ENCODE assay signal across 22 cellular contexts in the genomic region with DNA sequence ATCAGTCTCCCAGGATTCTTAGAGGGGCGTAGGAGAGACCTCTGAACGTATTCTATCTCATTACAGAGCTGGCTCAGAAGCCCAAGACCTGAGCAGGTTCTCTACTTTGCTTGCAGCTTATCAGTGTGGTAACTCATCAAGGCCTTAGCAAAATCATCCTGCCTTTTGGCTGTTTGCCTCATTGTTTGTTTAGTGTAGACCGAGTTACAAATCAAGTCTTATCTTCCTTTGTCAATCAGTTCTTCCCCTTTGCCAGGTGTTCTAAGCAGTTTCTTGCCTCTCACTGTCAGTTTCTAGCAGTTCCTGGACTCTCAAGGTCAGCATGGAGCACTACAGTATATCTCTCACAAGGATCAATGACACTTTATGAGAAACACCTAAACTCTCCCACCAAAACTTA.
"Had no signal": no experiment of that assay in that cellular context is flagged by ENCODE, and none has a peak within 500 bp of the region (broad histone marks: within the 10 kb centered on the region; RNA-seq: fewer than 3 reads in every experiment).

No MANE protein-coding gene starts in this region.

- ATAC-seq: activated CD4-positive, alpha-beta T cell treated with anti-CD3 and anti-CD28 coated beads for 36 hours; left lung; naive thymus-derived CD4-positive, alpha-beta T cell; stimulated activated naive CD8-positive, alpha-beta T cell treated with anti-CD3 and anti-CD28 coated beads, Interleukin-15, Interleukin-2, amounts not matched to agents 100 U/mL and 50 U/mL, for 24 hours; WTC11 had no signal

- H3K4me1 ChIP-seq: left lung, prostate gland, right atrium auricular region, tibial artery had no signal

- H3K9ac ChIP-seq: neural progenitor cell had no signal

- H3K4me3 Mint-ChIP-seq: activated CD4-positive, alpha-beta T cell treated with anti-CD3 and anti-CD28 coated beads for 36 hours; activated naive CD8-positive, alpha-beta T cell; activated T-helper 1 cell treated with anti-CD3 and anti-CD28 coated beads, Interleukin-12 subunit alpha, Interleukin-12 subunit beta, Interleukin-2, Interleukin-4 antibody, amounts not matched to agents 30 ng/mL and 10 ng/mL and 1 ng/mL, durations not matched to agents 14 hours and 24 hours and 36 hours; naive thymus-derived CD4-positive, alpha-beta T cell; neural progenitor cell; T-helper 2 cell treated with Interferon-gamma antibody and Interleukin-4, amounts not matched to agents 5 μg/mL and 100 μg/mL, for 36 hours; WTC11 had no signal

- H3K27ac ChIP-seq: cardiac muscle cell, left lung, neural progenitor cell, prostate gland, right atrium auricular region, tibial artery had no signal

- H3K27ac Mint-ChIP-seq: activated CD4-positive, alpha-beta T cell treated with anti-CD3 and anti-CD28 coated beads for 36 hours; activated naive CD8-positive, alpha-beta T cell; activated T-helper 1 cell treated with anti-CD3 and anti-CD28 coated beads, Interleukin-12 subunit alpha, Interleukin-12 subunit beta, Interleukin-2, Interleukin-4 antibody, amounts not matched to agents 30 ng/mL and 10 ng/mL and 1 ng/mL, durations not matched to agents 14 hours and 24 hours and 36 hours; naive thymus-derived CD4-positive, alpha-beta T cell; neural progenitor cell; T-helper 2 cell treated with Interferon-gamma antibody and Interleukin-4, amounts not matched to agents 5 μg/mL and 100 μg/mL, for 36 hours; WTC11 had no signal

- H3K27me3 ChIP-seq: cardiac muscle cell, left lung, neural progenitor cell, right atrium auricular region, tibial artery had no signal

- H3K9me3 Mint-ChIP-seq: WTC11 had no signal

- DNase-seq: activated CD4-positive, alpha-beta T cell treated with anti-CD3 and anti-CD28 coated beads for 36 hours; activated CD4-positive, alpha-beta T cell treated with anti-CD3 and anti-CD28 coated beads, Interleukin-2, amount 50 U/mL, for 48 hours; activated gamma-delta T cell treated with Interleukin-2 at 50 U/mL for 16 hours; activated T-cell treated with anti-CD3 and anti-CD28 coated beads for 4 hours; amniotic stem cell; islet precursor cell; left lung; naive thymus-derived CD4-positive, alpha-beta T cell; stimulated activated CD4-positive, alpha-beta T cell treated with anti-CD3 and anti-CD28 coated beads, Interleukin-2, amount 100 ng/mL, for 24 hours; stimulated activated naive CD8-positive, alpha-beta T cell treated with anti-CD3 and anti-CD28 coated beads, Interleukin-15, Interleukin-2, amounts not matched to agents 100 U/mL and 50 U/mL, for 24 hours; substantia nigra; tibial artery had no signal

- H3K36me3 Mint-ChIP-seq: WTC11 had no signal

- H3K27me3 Mint-ChIP-seq: activated CD4-positive, alpha-beta T cell treated with anti-CD3 and anti-CD28 coated beads for 36 hours; activated naive CD8-positive, alpha-beta T cell; naive thymus-derived CD4-positive, alpha-beta T cell had no signal

- H3K4me2 ChIP-seq: neural progenitor cell had no signal

- H2AFZ ChIP-seq: neural progenitor cell had no signal

- H3K4me3 ChIP-seq: cardiac muscle cell, left lung, neural progenitor cell, prostate gland, right atrium auricular region, tibial artery had no signal

- FAIRE-seq: TTC549, urothelium cell line had no signal

- H3K4me1 Mint-ChIP-seq: activated CD4-positive, alpha-beta T cell treated with anti-CD3 and anti-CD28 coated beads for 36 hours had no signal

- H3K36me3 ChIP-seq: cardiac muscle cell, left lung, neural progenitor cell, prostate gland, right atrium auricular region, tibial artery had no signal

- H3K9me3 ChIP-seq: left lung, prostate gland, right atrium auricular region, tibial artery had no signal
